9 cellular contexts compared by ENCODE assay signal in the genomic region with DNA sequence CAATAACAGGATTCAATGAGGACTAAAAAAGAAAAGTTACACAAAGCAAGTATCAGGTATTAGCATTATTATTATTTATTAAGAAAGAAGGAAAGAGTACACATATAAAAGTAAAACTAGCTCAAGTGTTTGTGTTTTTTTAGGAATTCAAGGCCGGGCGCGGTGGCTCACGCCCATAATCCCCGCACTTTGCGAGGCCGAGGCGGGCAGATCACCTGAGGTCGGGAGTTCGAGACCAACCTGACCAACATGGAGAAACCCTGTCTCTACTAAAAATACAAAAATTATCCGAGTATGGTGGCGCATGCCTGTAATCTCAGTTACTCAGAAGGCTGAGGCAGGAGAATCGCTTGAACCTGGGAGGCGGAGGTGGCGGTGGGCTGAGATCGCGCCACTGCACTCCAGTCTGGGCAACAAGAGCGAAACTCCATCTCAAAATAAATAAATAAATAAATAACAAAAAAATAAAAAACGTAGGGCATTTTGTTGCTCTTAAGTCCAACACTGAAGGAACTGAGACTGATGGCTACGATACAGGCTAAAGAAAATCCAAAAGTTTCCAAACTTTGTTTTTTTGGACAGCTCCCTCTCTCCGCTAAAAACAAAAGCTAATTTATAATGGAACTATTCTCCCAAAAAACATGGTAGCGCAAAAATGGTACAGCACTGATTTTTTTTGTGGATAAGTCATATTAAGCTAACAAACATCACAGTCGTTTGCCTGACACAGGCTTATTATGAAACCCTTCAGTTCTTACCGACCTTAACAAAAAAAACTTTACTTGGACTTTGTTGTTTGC. TPM values are rescaled to one million over a fixed set of nuclear protein-coding genes. Genes with fewer than 3 reads are reported as not detected.
DNase-seq lines count a peak whose midpoint lies in the region; ATAC-seq and TF ChIP-seq lines count a peak whose summit lies in the region.
"Had no signal": no experiment of that assay in that cellular context is flagged by ENCODE, and none has a peak within 500 bp of the region (broad histone marks: within the 10 kb centered on the region; RNA-seq: fewer than 3 reads in every experiment).

No MANE protein-coding gene starts in this region.

- H3K9me3 ChIP-seq in ES-I3 (ENCODE audit: control insufficient read depth, insufficient read depth, low read length) (no peaks in the 10 kb centered on the region), Panc1 (ENCODE audit: control insufficient read depth, insufficient read depth, low read depth, low read length) (no peaks in the 10 kb centered on the region), esophagus squamous epithelium (no peaks in the 10 kb centered on the region), psoas muscle (no peaks in the 10 kb centered on the region)

- ATAC-seq in Panc1 (no peak), psoas muscle (no peak), GM18861 (IDR thresholded peaks at IDR 0.05; ENCODE audit: unreplicated experiment) (no peak), HG02840 (IDR thresholded peaks at IDR 0.05; ENCODE audit: low FRiP score, unreplicated experiment) (no peak)

- no peak for TF ChIP-seq POLR2A in esophagus squamous epithelium (IDR thresholded peaks at IDR 0.05)

- CTCF ChIA-PET in Panc1 (lab: Charles Lee): no interaction called here

- H3K4me3 ChIP-seq in Panc1 (ENCODE audit: low read depth in 2 of 2, low read length in 2 of 2) (peak overlapping the region; percentile 77 to 95; a peak in 3 of 4 replicates), esophagus squamous epithelium (peak overlapping the region; percentile 72 to 88 (median 82)), psoas muscle (peak overlapping the region; percentile 74)

- H3K27ac ChIP-seq in Panc1 (ENCODE audit: low read length) (peak overlapping the region; percentile 86; the same call in 1 of the 2 replicates), esophagus squamous epithelium (peak overlapping the region in 2 of 4 donors; percentile 96 to 97), psoas muscle (peak overlapping the region; percentile 91)

- in situ Hi-C loops in Panc1 (cut with HindIII; ENCODE audit: low pct_unique_long_range_greater_than_20kb, low sequenced_read_pairs): no loop called here

- no peaks in the 10 kb centered on the region for H3K36me3 ChIP-seq in ES-I3 (ENCODE audit: insufficient read depth, low read length)
- H3K36me3 ChIP-seq in Panc1 (ENCODE audit: control insufficient read depth, insufficient read depth, low read length): peaks cover 3% of the 10 kb centered on the region; the same call in 1 of the 2 replicates
- peaks cover 0 to 10% (median 0%) of the 10 kb centered on the region in 3 donors for H3K36me3 ChIP-seq in esophagus squamous epithelium
- peaks cover 0 to 2% of the 10 kb centered on the region in 2 donors for H3K36me3 ChIP-seq in psoas muscle (ENCODE audit: insufficient read depth in 1 of 2, low read depth in 1 of 2)

- BruUV-seq in Panc1 (replicated peaks; lab: Mats Ljungman, UMichigan): TSS peak; percentile 82

- DNase-seq in Panc1 (ENCODE audit: low read depth, low spot score) (no peak), esophagus squamous epithelium (lab: John Stamatoyannopoulos, UW) (no peak), psoas muscle (no peak), hippocampal formation (lab: John Stamatoyannopoulos, UW) (no peak), NCI-H2107 (lab: John Stamatoyannopoulos, UW) (no peak)
- DNase-seq: retina had no signal

- TF ChIP-seq CTCF in Panc1 (IDR thresholded peaks at IDR 0.05): no peak
- no peak for TF ChIP-seq CTCF in esophagus squamous epithelium (IDR thresholded peaks at IDR 0.05)
- TF ChIP-seq CTCF in psoas muscle (IDR thresholded peaks at IDR 0.05): no peak

- H3K4me1 ChIP-seq in ES-I3 (ENCODE audit: insufficient read depth, low read length) (peaks cover 3% of the 10 kb centered on the region; the same call in 1 of the 2 replicates), Panc1 (ENCODE audit: control insufficient read depth, insufficient read depth, low read length) (peaks cover 6% of the 10 kb centered on the region; the same call in 1 of the 2 replicates), esophagus squamous epithelium (peaks cover 14 to 45% (median 19%) of the 10 kb centered on the region in 3 donors), psoas muscle (peaks cover 44% of the 10 kb centered on the region)

- peak overlapping the region; percentile 89; the same call in 1 of the 2 replicates for H3K9ac ChIP-seq in ES-I3 (ENCODE audit: low read depth, low read length)

- 77 to 80% methylated on average over 24 of the region's 24 CpGs for WGBS in esophagus squamous epithelium, 2 donors
- WGBS in psoas muscle, 3 donors: 84 to 86% (median 85%) methylated on average over 24 of the region's 24 CpGs

- H3K27me3 ChIP-seq in Panc1 (ENCODE audit: control insufficient read depth, insufficient read depth, low read length) (no peaks in the 10 kb centered on the region), esophagus squamous epithelium (no peaks in the 10 kb centered on the region), psoas muscle (ENCODE audit: insufficient read depth in 3 of 3, low read length in 2 of 3) (no peaks in the 10 kb centered on the region)

- POLR2A ChIA-PET in Panc1 (lab: Charles Lee): interaction anchor here (0.9 kb wide), 1 partner anchor 46 kb away, joined by 4 read pairs; no protein-coding TSS in a partner anchor

- intact Hi-C loops in Panc1 (cut with micrococcal nuclease; ENCODE audit: unreplicated experiment): no loop called here
- intact Hi-C loops in esophagus squamous epithelium (cut with DNase I): loop anchor here (10.0 kb wide), 1 partner anchor 154 kb away; a partner anchor contains a TSS
- intact Hi-C loops in psoas muscle (cut with DNase I): loop anchor here (5.0 to 10.0 kb wide), 2 partner anchors 151 to 154 kb away; a partner anchor contains a TSS

RNA-seq across cellular contexts. Expression of a gene that starts 1.7 kb away (rescaled TPM):
- total RNA-seq in Panc1 (2021; ENCODE audit: unreplicated experiment): 35.3 TPM
- polyA plus RNA-seq in Panc1 (2012; ENCODE audit: insufficient read length): 11.4 TPM
- total RNA-seq in esophagus squamous epithelium: 10 to 100 TPM; 15.5 to 38.1 (median 31.2) TPM
- total RNA-seq in psoas muscle: 10 to 100 TPM; 29.7 to 36.8 (median 34.5) TPM
- polyA plus RNA-seq in psoas muscle: 10 to 100 TPM; 17.1 to 30.5 (median 19.8) TPM
